In genomic region chr6:24537771-24538385, GRCh38 we compare ENCODE assay signal across 16 cellular contexts. TPM values are rescaled to one million over a fixed set of nuclear protein-coding genes. Genes with fewer than 3 reads are reported as not detected.
A peak's percentile ranks its signal among the peaks of the same experiment; 100 is the strongest.
DNase-seq lines count a peak whose midpoint lies in the region; ATAC-seq and TF ChIP-seq lines count a peak whose summit lies in the region.
"Had no signal": no experiment of that assay in that cellular context is flagged by ENCODE, and none has a peak within 500 bp of the region (broad histone marks: within the 10 kb centered on the region; RNA-seq: fewer than 3 reads in every experiment).

No MANE protein-coding gene starts in this region.

- no peaks in the 10 kb centered on the region for H3K9me3 Mint-ChIP-seq in chondrocyte (ENCODE audit: low read depth)
- H3K9me3 Mint-ChIP-seq: CD8-positive, alpha-beta memory T cell; H9 had no signal

- peaks cover 22% of the 10 kb centered on the region for H3K4me1 Mint-ChIP-seq in chondrocyte (ENCODE audit: low read depth)
- H3K4me1 Mint-ChIP-seq: CD8-positive, alpha-beta memory T cell had no signal

- in situ Hi-C loops in HAP-1 (cut with MboI; ENCODE audit: low sequenced_read_pairs) = no loop called here

- H3K27me3 ChIP-seq in HAP-1 (ENCODE audit: low read depth) = no peaks in the 10 kb centered on the region
- H3K27me3 ChIP-seq in left lung = no peaks in the 10 kb centered on the region

- H3K4me1 ChIP-seq in HAP-1 = peaks cover 16% of the 10 kb centered on the region
- H3K4me1 ChIP-seq in left lung = no peaks in the 10 kb centered on the region

- peak overlapping the region; percentile 66 for H3K27ac Mint-ChIP-seq in chondrocyte (ENCODE audit: unreplicated experiment)
- H3K27ac Mint-ChIP-seq: CD8-positive, alpha-beta memory T cell; H9 had no signal

- no peaks in the 10 kb centered on the region for H3K27me3 Mint-ChIP-seq in chondrocyte (ENCODE audit: low read depth)
- H3K27me3 Mint-ChIP-seq: CD8-positive, alpha-beta memory T cell had no signal

- ATAC-seq in left lung = peak; percentile 68
- ATAC-seq in GM21526 (IDR thresholded peaks at IDR 0.05; ENCODE audit: low FRiP score, unreplicated experiment) = no peak
- ATAC-seq: Right ventricle myocardium inferior had no signal

- H3K4me3 Mint-ChIP-seq in chondrocyte (ENCODE audit: unreplicated experiment) = no peak overlapping the region
- H3K4me3 Mint-ChIP-seq: CD8-positive, alpha-beta memory T cell; H9 had no signal

- no peak overlapping the region for H3K27ac ChIP-seq in left lung

- intact Hi-C loops in left lung (cut with DNase I) = no loop called here

- DNase-seq in HAP-1 (ENCODE audit: low spot score in 2 of 2) = no peak
- peak; percentile 47 for DNase-seq in RKO (ENCODE audit: low spot score)
- DNase-seq in chondrocyte (ENCODE audit: low spot score) = no peak
- no peak for DNase-seq in left lung
- no peak for DNase-seq in activated T-cell treated with anti-CD3 and anti-CD28 coated beads, Interleukin-2, amount 50 U/mL, for 1 hour
- DNase-seq in GM19240 (ENCODE audit: insufficient read length, low spot score) = no peak
- DNase-seq: CD8-positive, alpha-beta memory T cell; DND-41; H9; NCI-H1092 treated with DMSO at 0.1 percent for 48 hours; NCI-H1694; NCI-H2107; NCI-H226; NCI-H526 had no signal

- no peaks in the 10 kb centered on the region for H3K9me3 ChIP-seq in HAP-1
- no peaks in the 10 kb centered on the region for H3K9me3 ChIP-seq in left lung

- TF ChIP-seq CTCF in chondrocyte (IDR thresholded peaks at IDR 0.05) (no peak), left lung (IDR thresholded peaks at IDR 0.05) (no peak)

- peaks cover 7% of the 10 kb centered on the region for H3K36me3 Mint-ChIP-seq in chondrocyte (ENCODE audit: low read depth)

- H3K4me3 ChIP-seq in HAP-1 = peak overlapping the region; percentile 6
- H3K4me3 ChIP-seq in left lung = no peak overlapping the region

- H3K36me3 ChIP-seq in HAP-1 (replicated peaks) = no peaks in the 10 kb centered on the region
- peaks cover 0 to 23% of the 10 kb centered on the region in 2 donors for H3K36me3 ChIP-seq in left lung

RNA-seq across cellular contexts. Expression of gene ALDH5A1, which starts 43.1 kb away (rescaled TPM):
- total RNA-seq in chondrocyte (7.2 to 7.4 TPM (median 7.4 TPM) in 3 replicates), left lung (10 to 100 TPM; 10.4 to 21.8 TPM)

RNA-seq across cellular contexts. Expression of gene GPLD1, which starts 48.5 kb away (rescaled TPM):
- 4.2 to 4.4 TPM (median 4.2 TPM) in 3 replicates for total RNA-seq in chondrocyte
- total RNA-seq in left lung = 1 to 10 TPM; 1.7 to 2.7 TPM
